In genomic region chr13:27424246-27425150, GRCh38 we compare ENCODE assay signal across 8 cellular contexts. TPM values are rescaled to one million over a fixed set of nuclear protein-coding genes. Genes with fewer than 3 reads are reported as not detected.
A peak's percentile ranks its signal among the peaks of the same experiment; 100 is the strongest.
DNase-seq lines count a peak whose midpoint lies in the region; ATAC-seq and TF ChIP-seq lines count a peak whose summit lies in the region.

GTF3A (plus strand) TSS chr13:27424619.

- H3K4me1 Mint-ChIP-seq in HFFc6 (ENCODE audit: low read depth), result peaks cover 35% of the 10 kb centered on the region
- H3K4me1 Mint-ChIP-seq in activated naive CD8-positive, alpha-beta T cell treated with anti-CD3 and anti-CD28 coated beads, Interleukin-2, amount 10 ng/mL, durations not matched to agents 7 days and 5 days, result peaks cover 27% of the 10 kb centered on the region

- peak; percentile 74 for ATAC-seq in activated naive CD8-positive, alpha-beta T cell treated with anti-CD3 and anti-CD28 coated beads, Interleukin-2, amount 10 ng/mL, durations not matched to agents 7 days and 5 days (ENCODE audit: low read depth)

- peak within 1 kb of the TSS; percentile 99 for H2AFZ ChIP-seq in SU-DHL-6 (ENCODE audit: low read depth, low read length, severe bottlenecking)

- peak within 1 kb of the TSS; percentile 66 for H3K27ac Mint-ChIP-seq in HFFc6
- peak within 1 kb of the TSS; percentile 92 for H3K27ac Mint-ChIP-seq in activated naive CD8-positive, alpha-beta T cell treated with anti-CD3 and anti-CD28 coated beads, Interleukin-2, amount 10 ng/mL, durations not matched to agents 7 days and 5 days

- H3K4me2 ChIP-seq in SU-DHL-6 (ENCODE audit: low read depth, low read length, poor library complexity, severe bottlenecking), result peak within 1 kb of the TSS; percentile 97

- peak; percentile 64 for TF ChIP-seq POLR2A in ovary (IDR thresholded peaks at IDR 0.05)

- peaks cover 3% of the 10 kb centered on the region for H3K27me3 Mint-ChIP-seq in HFFc6 (ENCODE audit: insufficient read depth)
- H3K27me3 Mint-ChIP-seq in activated naive CD8-positive, alpha-beta T cell treated with anti-CD3 and anti-CD28 coated beads, Interleukin-2, amount 10 ng/mL, durations not matched to agents 7 days and 5 days, result no peaks in the 10 kb centered on the region

- intact Hi-C loops in head of caudate nucleus (cut with DNase I) (loop anchor here (10.0 kb wide), 2 partner anchors 50 to 200 kb away; partner anchors contain the start of genes LNX2 and POLR1D), ovary (cut with DNase I) (loop anchor here in 2 of 4 donors (1.0 to 2.0 kb wide), 2 partner anchors 26 kb away; partner anchors contain the start of gene MTIF3 (in 2 of the 2))

- H3K36me3 Mint-ChIP-seq in HFFc6 (ENCODE audit: low read depth), result peaks cover 27% of the 10 kb centered on the region
- H3K36me3 Mint-ChIP-seq in activated naive CD8-positive, alpha-beta T cell treated with anti-CD3 and anti-CD28 coated beads, Interleukin-2, amount 10 ng/mL, durations not matched to agents 7 days and 5 days, result peaks cover 13% of the 10 kb centered on the region

- peaks cover 47% of the 10 kb centered on the region for H3K79me2 ChIP-seq in SU-DHL-6 (ENCODE audit: insufficient read depth, low read length)

- POLR2A ChIA-PET in activated naive CD8-positive, alpha-beta T cell treated with anti-CD3 and anti-CD28 coated beads, Interleukin-2, amount 10 ng/mL, durations not matched to agents 7 days and 5 days (lab: Charles Lee), result interaction anchor here (0.6 to 6.2 kb wide), 6 partner anchors 13 to 714 kb away, joined by 3 to 130 read pairs (median 30); partner anchors contain the start of genes LNX2, MTIF3 and POLR1D

- H3K36me3 ChIP-seq in GM06990 (ENCODE audit: control insufficient read depth, insufficient read depth, low read length) (peaks cover 10% of the 10 kb centered on the region), SU-DHL-6 (ENCODE audit: low read length) (peaks cover 10% of the 10 kb centered on the region; the same call in 1 of the 2 replicates), ovary (no peaks in the 10 kb centered on the region), thymus (ENCODE audit: control insufficient read depth, insufficient read depth) (peaks cover 7% of the 10 kb centered on the region)

- peak within 1 kb of the TSS; percentile 73 for H3K27ac ChIP-seq in SU-DHL-6 (ENCODE audit: low read depth, low read length)
- H3K27ac ChIP-seq in ovary, result peak within 1 kb of the TSS; percentile 33 to 83
- H3K27ac ChIP-seq in thymus (ENCODE audit: low read depth), result peak within 1 kb of the TSS; percentile 97

- H3K27me3 ChIP-seq in GM06990 (replicated peaks; ENCODE audit: control insufficient read depth, insufficient read depth, low read length), result no peaks in the 10 kb centered on the region
- H3K27me3 ChIP-seq in SU-DHL-6 (ENCODE audit: low read length), result no peaks in the 10 kb centered on the region
- no peaks in the 10 kb centered on the region for H3K27me3 ChIP-seq in ovary
- no peaks in the 10 kb centered on the region for H3K27me3 ChIP-seq in thymus (ENCODE audit: control insufficient read depth, insufficient read depth)

- peak within 1 kb of the TSS; percentile 77 for H3K4me3 ChIP-seq in GM06990 (replicated peaks; ENCODE audit: low read depth, low read length)
- H3K4me3 ChIP-seq in SU-DHL-6 (ENCODE audit: insufficient read depth, low read length, poor library complexity, severe bottlenecking), result peak within 1 kb of the TSS; percentile 73
- H3K4me3 ChIP-seq in ovary, result peak within 1 kb of the TSS; percentile 76
- H3K4me3 ChIP-seq in thymus (ENCODE audit: low read length), result peak within 1 kb of the TSS; percentile 76

- 0 to 2% (median 1%) methylated on average over 29 to 85 of the region's 85 CpGs for WGBS in ovary, 3 donors
- under 1% methylated on average over 85 of the region's 85 CpGs for WGBS in thymus

- TF ChIP-seq CTCF in GM06990 (IDR thresholded peaks at IDR 0.05; ENCODE audit: insufficient read depth, low read length, poor library complexity, severe bottlenecking) (no peak), HFFc6 (IDR thresholded peaks at IDR 0.05) (no peak), SU-DHL-6 (IDR thresholded peaks at IDR 0.05; ENCODE audit: insufficient read depth, low read length, poor library complexity, severe bottlenecking) (no peak), ovary (IDR thresholded peaks at IDR 0.05) (no peak)

- peak within 1 kb of the TSS; percentile 87 for H3K4me3 Mint-ChIP-seq in HFFc6
- peak within 1 kb of the TSS; percentile 88 for H3K4me3 Mint-ChIP-seq in activated naive CD8-positive, alpha-beta T cell treated with anti-CD3 and anti-CD28 coated beads, Interleukin-2, amount 10 ng/mL, durations not matched to agents 7 days and 5 days

- 0 out of 2 replicates have a peak, but pooled peaks cover 5% of the 10 kb centered on the region for H3F3A ChIP-seq in SU-DHL-6 (ENCODE audit: insufficient read depth)

- H3K9me3 Mint-ChIP-seq in HFFc6, result no peaks in the 10 kb centered on the region
- H3K9me3 Mint-ChIP-seq in activated naive CD8-positive, alpha-beta T cell treated with anti-CD3 and anti-CD28 coated beads, Interleukin-2, amount 10 ng/mL, durations not matched to agents 7 days and 5 days, result no peaks in the 10 kb centered on the region

- peak within 1 kb of the TSS; percentile 79 for H3K9ac ChIP-seq in SU-DHL-6 (ENCODE audit: low read length)

- H4K20me1 ChIP-seq in SU-DHL-6 (ENCODE audit: low read depth, low read length), result peaks cover 10% of the 10 kb centered on the region; the same call in 1 of the 2 replicates

- no peaks in the 10 kb centered on the region for H3K9me2 ChIP-seq in SU-DHL-6 (replicated peaks; ENCODE audit: insufficient read depth, low read length)

- no peak for TF ChIP-seq EP300 in ovary (IDR thresholded peaks at IDR 0.05)

- peak; percentile 94 for DNase-seq in GM06990 (ENCODE audit: extremely low read depth, insufficient read length)
- DNase-seq in HFFc6, result peak; percentile 63
- DNase-seq in NCI-H1048 (lab: John Stamatoyannopoulos, UW), result peak; percentile 65
- DNase-seq in activated naive CD8-positive, alpha-beta T cell treated with anti-CD3 and anti-CD28 coated beads, Interleukin-2, amount 10 ng/mL, durations not matched to agents 7 days and 5 days, result peak; percentile 97
- DNase-seq in head of caudate nucleus, result peak; percentile 48 to 90 (median 80)
- DNase-seq in ovary, result peak; percentile 81 to 92 (median 87)

- H3K9me3 ChIP-seq in SU-DHL-6 (ENCODE audit: insufficient read depth, low read length) (no peaks in the 10 kb centered on the region), ovary (no peaks in the 10 kb centered on the region), thymus (ENCODE audit: control insufficient read depth) (no peaks in the 10 kb centered on the region)

- H3K4me1 ChIP-seq in ovary (ENCODE audit: insufficient read depth) (peaks cover 10% of the 10 kb centered on the region), thymus (ENCODE audit: control insufficient read depth, insufficient read depth, low read length) (peaks cover 19% of the 10 kb centered on the region)

RNA-seq across cellular contexts. Expression of gene GTF3A, which starts in this region (rescaled TPM):
- total RNA-seq in HFFc6 (2021; fragmentation: NEBNext Ultra II Directional; extraction: Animal tissue kit (Norgen Biotek cat#: 25700)), result 10 to 100 TPM; 70.8 to 81.2 (median 75.0) TPM
- total RNA-seq in activated naive CD8-positive, alpha-beta T cell treated with anti-CD3 and anti-CD28 coated beads, Interleukin-2, amount 10 ng/mL, durations not matched to agents 7 days and 5 days, result 100 to 1,000 TPM; 159 to 173 TPM
- 10 to 100 TPM; 41.0 to 70.0 (median 46.9) TPM for total RNA-seq in ovary
- 10 to 100 TPM; 46.5 to 87.6 TPM for polyA plus RNA-seq in ovary
- 293 TPM for polyA plus RNA-seq in thymus

Comparison
In these comparisons a context has a peak if more than half of its experiments do, and no peak if none do; other contexts are left out.
1. Peak in every context shown above with its lines: DNase-seq, ATAC-seq, H3K4me3 ChIP-seq and H3K27ac ChIP-seq.